ENCODE assay signal across 1 cellular context in genomic region chr19:14021474-14021873, GRCh38.
TF ChIP-seq lines count a peak whose summit lies in the region.

No MANE protein-coding gene starts in this region.

TF ChIP-seq in HEK293, 187 proteins besides CTCF, POLR2A, EP300 and RAD21 (continued from another document):
- TF ChIP-seq ZNF513 (tag by site-specific recombination; IDR thresholded peaks at IDR 0.05) (no peak), ZNF37A (tag by site-specific recombination; IDR thresholded peaks at IDR 0.05) (no peak), KLF10 (tag by site-specific recombination; IDR thresholded peaks at IDR 0.05) (peak; percentile 30; the same call in 1 of the 2 replicates), PRDM2 (tag by site-specific recombination; IDR thresholded peaks at IDR 0.05; ENCODE audit: borderline replicate concordance) (no peak), ZNF529 (tag by site-specific recombination; IDR thresholded peaks at IDR 0.05; ENCODE audit: insufficient replicate concordance) (no peak), ZNF221 (tag by site-specific recombination; IDR thresholded peaks at IDR 0.05; ENCODE audit: borderline replicate concordance) (no peak), ZNF76 (tag by site-specific recombination; IDR thresholded peaks at IDR 0.05; ENCODE audit: borderline replicate concordance, low read depth) (no peak), KLF17 (tag by site-specific recombination; IDR thresholded peaks at IDR 0.05) (no peak)
